ENCODE assay signal across 15 cellular contexts in genomic region chr10:84837041-84837766, GRCh38.
"Had no signal": no experiment of that assay in that cellular context is flagged by ENCODE, and none has a peak within 500 bp of the region (broad histone marks: within the 10 kb centered on the region; RNA-seq: fewer than 3 reads in every experiment).

No MANE protein-coding gene starts in this region.

- H3K36me3 ChIP-seq: neutrophil, right lobe of liver, tibial nerve had no signal

- H3K4me3 ChIP-seq: mucosa of descending colon, right lobe of liver, tibial nerve had no signal

- H3K27me3 Mint-ChIP-seq: activated CD4-positive, alpha-beta T cell treated with anti-CD3 and anti-CD28 coated beads for 36 hours; activated naive CD8-positive, alpha-beta T cell treated with anti-CD3 and anti-CD28 coated beads, Interleukin-2, amount 10 ng/mL, durations not matched to agents 7 days and 5 days had no signal

- H3K9me3 Mint-ChIP-seq: activated CD8-positive, alpha-beta T cell treated with anti-CD3 and anti-CD28 coated beads for 36 hours; activated naive CD8-positive, alpha-beta T cell treated with anti-CD3 and anti-CD28 coated beads, Interleukin-2, amount 10 ng/mL, durations not matched to agents 7 days and 5 days; naive thymus-derived CD8-positive, alpha-beta T cell; stimulated activated effector memory CD8-positive, alpha-beta T cell treated with anti-CD3 and anti-CD28 coated beads, Interleukin-12 subunit alpha, Interleukin-12 subunit beta, amount 100 ng/mL, for 72 hours had no signal

- H3K4me3 Mint-ChIP-seq: activated CD4-positive, alpha-beta T cell treated with anti-CD3 and anti-CD28 coated beads for 36 hours; activated CD8-positive, alpha-beta T cell treated with anti-CD3 and anti-CD28 coated beads for 36 hours; activated naive CD8-positive, alpha-beta T cell treated with anti-CD3 and anti-CD28 coated beads, Interleukin-2, amount 10 ng/mL, durations not matched to agents 7 days and 5 days; immature natural killer cell; naive thymus-derived CD8-positive, alpha-beta T cell; stimulated activated effector memory CD8-positive, alpha-beta T cell treated with anti-CD3 and anti-CD28 coated beads, Interleukin-12 subunit alpha, Interleukin-12 subunit beta, amount 100 ng/mL, for 72 hours had no signal

- H3K27ac Mint-ChIP-seq: activated CD4-positive, alpha-beta T cell treated with anti-CD3 and anti-CD28 coated beads for 36 hours; activated CD8-positive, alpha-beta T cell treated with anti-CD3 and anti-CD28 coated beads for 36 hours; activated naive CD8-positive, alpha-beta T cell treated with anti-CD3 and anti-CD28 coated beads, Interleukin-2, amount 10 ng/mL, durations not matched to agents 7 days and 5 days; immature natural killer cell; naive thymus-derived CD8-positive, alpha-beta T cell; stimulated activated effector memory CD8-positive, alpha-beta T cell treated with anti-CD3 and anti-CD28 coated beads, Interleukin-12 subunit alpha, Interleukin-12 subunit beta, amount 100 ng/mL, for 72 hours had no signal

- ATAC-seq: activated CD4-positive, alpha-beta T cell treated with anti-CD3 and anti-CD28 coated beads for 36 hours; activated CD8-positive, alpha-beta T cell treated with anti-CD3 and anti-CD28 coated beads for 36 hours; esophagus mucosa; left colon; mucosa of descending colon; naive thymus-derived CD8-positive, alpha-beta T cell; right lobe of liver; stimulated activated effector memory CD8-positive, alpha-beta T cell treated with anti-CD3 and anti-CD28 coated beads, Interleukin-12 subunit alpha, Interleukin-12 subunit beta, amount 100 ng/mL, for 72 hours had no signal

- DNase-seq: activated CD4-positive, alpha-beta T cell treated with anti-CD3 and anti-CD28 coated beads for 36 hours; activated CD8-positive, alpha-beta memory T cell treated with anti-CD3 and anti-CD28 coated beads, Interleukin-2, amount 50 U/mL, for 4 hours; activated CD8-positive, alpha-beta T cell treated with anti-CD3 and anti-CD28 coated beads for 36 hours; activated naive CD8-positive, alpha-beta T cell treated with anti-CD3 and anti-CD28 coated beads, Interleukin-2, amount 10 ng/mL, durations not matched to agents 7 days and 5 days; anterior cingulate cortex; immature natural killer cell; left colon; mucosa of descending colon; naive thymus-derived CD8-positive, alpha-beta T cell; right lobe of liver had no signal

- H3K27me3 ChIP-seq: neutrophil, right lobe of liver, tibial nerve had no signal

- H3K9me3 ChIP-seq: mucosa of descending colon, neutrophil, right lobe of liver, tibial nerve had no signal

- H3K4me1 Mint-ChIP-seq: activated CD4-positive, alpha-beta T cell treated with anti-CD3 and anti-CD28 coated beads for 36 hours; activated naive CD8-positive, alpha-beta T cell treated with anti-CD3 and anti-CD28 coated beads, Interleukin-2, amount 10 ng/mL, durations not matched to agents 7 days and 5 days; immature natural killer cell; naive thymus-derived CD8-positive, alpha-beta T cell; stimulated activated effector memory CD8-positive, alpha-beta T cell treated with anti-CD3 and anti-CD28 coated beads, Interleukin-12 subunit alpha, Interleukin-12 subunit beta, amount 100 ng/mL, for 72 hours had no signal

- H3K4me1 ChIP-seq: tibial nerve had no signal

- H3K27ac ChIP-seq: neutrophil, right lobe of liver, tibial nerve, VCaP had no signal
